19 cellular contexts compared by ENCODE assay signal in the genomic region with DNA sequence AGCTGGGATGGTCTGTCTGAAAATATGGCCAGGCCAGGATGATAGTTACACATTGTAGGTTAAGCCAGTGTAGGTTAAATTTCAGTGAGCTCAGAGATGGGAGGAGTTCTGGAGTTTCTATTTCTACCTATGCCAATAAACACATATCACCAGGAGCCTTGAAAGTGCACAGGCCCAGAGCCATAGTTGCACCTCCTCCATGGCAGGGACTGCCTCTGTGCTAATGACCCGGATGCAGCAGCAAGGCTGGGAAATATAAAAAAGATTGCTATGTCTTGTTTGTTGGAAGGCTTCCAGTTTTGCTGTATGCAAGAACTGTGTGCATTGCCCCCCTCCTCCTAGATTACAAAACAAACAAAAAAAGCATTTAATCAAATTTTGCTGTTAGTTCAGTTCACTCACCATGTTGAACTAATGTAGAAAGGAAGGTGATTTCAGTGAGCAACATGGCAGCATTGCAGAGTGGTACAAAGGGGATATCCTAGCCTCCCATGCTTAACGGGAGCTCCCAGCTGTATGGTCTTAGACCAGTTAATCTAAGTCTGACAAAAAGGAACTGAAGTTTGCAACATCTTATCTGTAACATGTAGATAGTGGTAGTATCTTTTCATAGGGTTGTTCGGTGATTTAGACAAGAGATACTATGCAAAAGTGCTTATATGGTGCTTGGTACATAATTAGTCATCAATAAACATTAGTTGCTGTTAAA.
"Had no signal": no experiment of that assay in that cellular context is flagged by ENCODE, and none has a peak within 500 bp of the region (broad histone marks: within the 10 kb centered on the region; RNA-seq: fewer than 3 reads in every experiment).

No MANE protein-coding gene starts in this region.

- H3K36me3 ChIP-seq: breast epithelium, neutrophil, tibial artery, vagina had no signal

- H3K4me3 Mint-ChIP-seq: activated naive CD8-positive, alpha-beta T cell treated with anti-CD3 and anti-CD28 coated beads, Interleukin-2, amount 50 U/mL, for 24 hours; dendritic cell treated with granulocyte-macrophage colony-stimulating factor and Interleukin-4, amounts not matched to agents 40 ng/mL and 50 ng/mL, for 4 days; memory B cell; natural killer cell; stimulated activated naive B cell treated with anti-CD40 and anti-IgM and Interleukin-4, amounts not matched to agents 10 μg/mL and 1 μg/mL and 100 μg/mL, for 72 hours had no signal

- H3K27me3 ChIP-seq: breast epithelium, foreskin keratinocyte, neutrophil, vagina had no signal

- H3K27ac ChIP-seq: breast epithelium, foreskin keratinocyte, neutrophil, tibial artery, vagina had no signal

- H3K27ac Mint-ChIP-seq: activated naive CD8-positive, alpha-beta T cell treated with anti-CD3 and anti-CD28 coated beads, Interleukin-2, amount 50 U/mL, for 24 hours; dendritic cell treated with granulocyte-macrophage colony-stimulating factor and Interleukin-4, amounts not matched to agents 40 ng/mL and 50 ng/mL, for 4 days; memory B cell; natural killer cell; stimulated activated naive B cell treated with anti-CD40 and anti-IgM and Interleukin-4, amounts not matched to agents 10 μg/mL and 1 μg/mL and 100 μg/mL, for 72 hours had no signal

- H3K9me3 ChIP-seq: breast epithelium, neutrophil, tibial artery, vagina had no signal

- H3K27me3 Mint-ChIP-seq: activated naive CD8-positive, alpha-beta T cell treated with anti-CD3 and anti-CD28 coated beads, Interleukin-2, amount 50 U/mL, for 24 hours; dendritic cell treated with granulocyte-macrophage colony-stimulating factor and Interleukin-4, amounts not matched to agents 40 ng/mL and 50 ng/mL, for 4 days had no signal

- H3K36me3 Mint-ChIP-seq: memory B cell; natural killer cell; stimulated activated naive B cell treated with anti-CD40 and anti-IgM and Interleukin-4, amounts not matched to agents 10 μg/mL and 1 μg/mL and 100 μg/mL, for 72 hours had no signal

- ATAC-seq: activated CD4-positive, CD25-positive, alpha-beta regulatory T cell treated with anti-CD3 and anti-CD28 coated beads, Interleukin-2, amount 50 U/mL, for 24 hours; activated naive CD8-positive, alpha-beta T cell treated with anti-CD3 and anti-CD28 coated beads, Interleukin-2, amount 50 U/mL, for 24 hours; foreskin keratinocyte; natural killer cell; stimulated activated naive B cell treated with anti-CD40 and anti-IgM and Interleukin-4, amounts not matched to agents 10 μg/mL and 1 μg/mL and 100 μg/mL, for 72 hours had no signal

- H3K4me1 Mint-ChIP-seq: activated naive CD8-positive, alpha-beta T cell treated with anti-CD3 and anti-CD28 coated beads, Interleukin-2, amount 50 U/mL, for 24 hours; memory B cell; natural killer cell; stimulated activated naive B cell treated with anti-CD40 and anti-IgM and Interleukin-4, amounts not matched to agents 10 μg/mL and 1 μg/mL and 100 μg/mL, for 72 hours had no signal

- H3K4me3 ChIP-seq: breast epithelium, tibial artery, vagina had no signal

- DNase-seq: activated CD4-positive, alpha-beta T cell treated with anti-CD3 and anti-CD28 coated beads, Interleukin-2, amount 50 U/mL, for 1 hour; activated naive CD4-positive, alpha-beta T cell treated with Interleukin-2 at 50 U/mL for 16 hours; activated naive CD8-positive, alpha-beta T cell treated with anti-CD3 and anti-CD28 coated beads, Interleukin-2, amount 50 U/mL, for 24 hours; aorta; cerebellar nuclear complex; effector memory CD4-positive, alpha-beta T cell; foreskin keratinocyte; glutamatergic neuron; hypothalamus; left ventricle myocardium superior; natural killer cell; stimulated activated naive B cell treated with anti-CD40 and anti-IgM and Interleukin-4, amounts not matched to agents 10 μg/mL and 1 μg/mL and 100 μg/mL, for 72 hours; tibial artery had no signal

- H3K9me3 Mint-ChIP-seq: activated naive CD8-positive, alpha-beta T cell treated with anti-CD3 and anti-CD28 coated beads, Interleukin-2, amount 50 U/mL, for 24 hours; dendritic cell treated with granulocyte-macrophage colony-stimulating factor and Interleukin-4, amounts not matched to agents 40 ng/mL and 50 ng/mL, for 4 days; memory B cell; stimulated activated naive B cell treated with anti-CD40 and anti-IgM and Interleukin-4, amounts not matched to agents 10 μg/mL and 1 μg/mL and 100 μg/mL, for 72 hours had no signal

- H3K4me1 ChIP-seq: breast epithelium, tibial artery, vagina had no signal
